In the genomic region with DNA sequence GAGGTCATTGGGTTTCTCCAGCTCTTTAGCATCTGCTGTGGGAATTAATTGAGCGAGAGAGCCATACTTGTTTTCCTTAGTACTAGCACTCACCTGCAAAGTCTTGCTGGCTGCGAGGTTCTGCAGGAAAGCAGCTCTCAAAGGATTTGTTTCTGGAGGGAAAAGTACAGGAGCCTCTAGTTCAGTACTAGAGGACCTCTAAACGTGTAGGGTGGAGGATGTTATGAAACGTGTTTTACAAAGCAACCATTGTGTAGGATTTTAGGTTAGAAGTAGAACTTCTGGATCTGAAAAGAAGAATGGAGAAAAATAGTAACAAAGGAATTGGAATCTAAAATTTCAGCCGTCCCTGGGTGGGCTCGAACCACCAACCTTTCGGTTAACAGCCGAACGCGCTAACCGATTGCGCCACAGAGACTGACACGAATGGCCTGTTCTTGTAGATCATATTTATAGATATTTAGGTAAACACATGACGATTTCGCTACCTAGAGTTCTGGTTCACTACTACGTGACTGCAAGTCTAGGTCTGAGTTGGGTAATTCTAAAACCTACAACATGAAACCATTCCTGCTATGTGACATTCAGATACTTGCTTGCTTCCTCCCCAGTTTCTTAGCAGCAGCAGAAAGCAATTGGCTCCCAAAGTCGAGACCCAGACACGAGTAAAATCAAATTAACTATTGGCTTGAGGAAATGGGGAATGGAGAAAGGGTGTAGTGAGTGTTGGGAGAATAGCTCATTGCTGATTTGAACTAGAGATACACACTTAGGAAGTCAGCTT, we compare ENCODE assay signal across 1 cellular context.
TF ChIP-seq lines count a peak whose summit lies in the region.

No MANE protein-coding gene starts in this region.

TF ChIP-seq in GM12878, 131 proteins besides CTCF, POLR2A, EP300 and RAD21 (continued from another document):
- no peak for TF ChIP-seq HDAC6 (IDR thresholded peaks at IDR 0.05; ENCODE audit: unreplicated experiment)
- TF ChIP-seq, protein P1, sequence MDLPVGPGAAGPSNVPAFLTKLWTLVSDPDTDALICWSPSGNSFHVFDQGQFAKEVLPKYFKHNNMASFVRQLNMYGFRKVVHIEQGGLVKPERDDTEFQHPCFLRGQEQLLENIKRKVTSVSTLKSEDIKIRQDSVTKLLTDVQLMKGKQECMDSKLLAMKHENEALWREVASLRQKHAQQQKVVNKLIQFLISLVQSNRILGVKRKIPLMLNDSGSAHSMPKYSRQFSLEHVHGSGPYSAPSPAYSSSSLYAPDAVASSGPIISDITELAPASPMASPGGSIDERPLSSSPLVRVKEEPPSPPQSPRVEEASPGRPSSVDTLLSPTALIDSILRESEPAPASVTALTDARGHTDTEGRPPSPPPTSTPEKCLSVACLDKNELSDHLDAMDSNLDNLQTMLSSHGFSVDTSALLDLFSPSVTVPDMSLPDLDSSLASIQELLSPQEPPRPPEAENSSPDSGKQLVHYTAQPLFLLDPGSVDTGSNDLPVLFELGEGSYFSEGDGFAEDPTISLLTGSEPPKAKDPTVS (IDR thresholded peaks at IDR 0.05; ENCODE audit: low read depth, low read length): no peak
- TF ChIP-seq CEBPB (IDR thresholded peaks at IDR 0.05; ENCODE audit: borderline replicate concordance in 1 of 2, low read depth in 2 of 2, low read length in 2 of 2): peak in 1 of 2 experiments; percentile 48; a peak in 1 of 4 replicates
- TF ChIP-seq, protein P2, sequence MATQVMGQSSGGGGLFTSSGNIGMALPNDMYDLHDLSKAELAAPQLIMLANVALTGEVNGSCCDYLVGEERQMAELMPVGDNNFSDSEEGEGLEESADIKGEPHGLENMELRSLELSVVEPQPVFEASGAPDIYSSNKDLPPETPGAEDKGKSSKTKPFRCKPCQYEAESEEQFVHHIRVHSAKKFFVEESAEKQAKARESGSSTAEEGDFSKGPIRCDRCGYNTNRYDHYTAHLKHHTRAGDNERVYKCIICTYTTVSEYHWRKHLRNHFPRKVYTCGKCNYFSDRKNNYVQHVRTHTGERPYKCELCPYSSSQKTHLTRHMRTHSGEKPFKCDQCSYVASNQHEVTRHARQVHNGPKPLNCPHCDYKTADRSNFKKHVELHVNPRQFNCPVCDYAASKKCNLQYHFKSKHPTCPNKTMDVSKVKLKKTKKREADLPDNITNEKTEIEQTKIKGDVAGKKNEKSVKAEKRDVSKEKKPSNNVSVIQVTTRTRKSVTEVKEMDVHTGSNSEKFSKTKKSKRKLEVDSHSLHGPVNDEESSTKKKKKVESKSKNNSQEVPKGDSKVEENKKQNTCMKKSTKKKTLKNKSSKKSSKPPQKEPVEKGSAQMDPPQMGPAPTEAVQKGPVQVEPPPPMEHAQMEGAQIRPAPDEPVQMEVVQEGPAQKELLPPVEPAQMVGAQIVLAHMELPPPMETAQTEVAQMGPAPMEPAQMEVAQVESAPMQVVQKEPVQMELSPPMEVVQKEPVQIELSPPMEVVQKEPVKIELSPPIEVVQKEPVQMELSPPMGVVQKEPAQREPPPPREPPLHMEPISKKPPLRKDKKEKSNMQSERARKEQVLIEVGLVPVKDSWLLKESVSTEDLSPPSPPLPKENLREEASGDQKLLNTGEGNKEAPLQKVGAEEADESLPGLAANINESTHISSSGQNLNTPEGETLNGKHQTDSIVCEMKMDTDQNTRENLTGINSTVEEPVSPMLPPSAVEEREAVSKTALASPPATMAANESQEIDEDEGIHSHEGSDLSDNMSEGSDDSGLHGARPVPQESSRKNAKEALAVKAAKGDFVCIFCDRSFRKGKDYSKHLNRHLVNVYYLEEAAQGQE (IDR thresholded peaks at IDR 0.05; ENCODE audit: low read depth, low read length): no peak
- 0 out of 2 replicates have a peak, but pooled peaks have one; percentile 51 for TF ChIP-seq SMARCA5 (IDR thresholded peaks at IDR 0.05)
- TF ChIP-seq NFIC (IDR thresholded peaks at IDR 0.05; ENCODE audit: low read depth, low read length): 0 out of 2 replicates have a peak, but pooled peaks have one; percentile 29
- no peak for TF ChIP-seq SUZ12 (IDR thresholded peaks at IDR 0.05; ENCODE audit: unreplicated experiment)
- TF ChIP-seq, protein P3, sequence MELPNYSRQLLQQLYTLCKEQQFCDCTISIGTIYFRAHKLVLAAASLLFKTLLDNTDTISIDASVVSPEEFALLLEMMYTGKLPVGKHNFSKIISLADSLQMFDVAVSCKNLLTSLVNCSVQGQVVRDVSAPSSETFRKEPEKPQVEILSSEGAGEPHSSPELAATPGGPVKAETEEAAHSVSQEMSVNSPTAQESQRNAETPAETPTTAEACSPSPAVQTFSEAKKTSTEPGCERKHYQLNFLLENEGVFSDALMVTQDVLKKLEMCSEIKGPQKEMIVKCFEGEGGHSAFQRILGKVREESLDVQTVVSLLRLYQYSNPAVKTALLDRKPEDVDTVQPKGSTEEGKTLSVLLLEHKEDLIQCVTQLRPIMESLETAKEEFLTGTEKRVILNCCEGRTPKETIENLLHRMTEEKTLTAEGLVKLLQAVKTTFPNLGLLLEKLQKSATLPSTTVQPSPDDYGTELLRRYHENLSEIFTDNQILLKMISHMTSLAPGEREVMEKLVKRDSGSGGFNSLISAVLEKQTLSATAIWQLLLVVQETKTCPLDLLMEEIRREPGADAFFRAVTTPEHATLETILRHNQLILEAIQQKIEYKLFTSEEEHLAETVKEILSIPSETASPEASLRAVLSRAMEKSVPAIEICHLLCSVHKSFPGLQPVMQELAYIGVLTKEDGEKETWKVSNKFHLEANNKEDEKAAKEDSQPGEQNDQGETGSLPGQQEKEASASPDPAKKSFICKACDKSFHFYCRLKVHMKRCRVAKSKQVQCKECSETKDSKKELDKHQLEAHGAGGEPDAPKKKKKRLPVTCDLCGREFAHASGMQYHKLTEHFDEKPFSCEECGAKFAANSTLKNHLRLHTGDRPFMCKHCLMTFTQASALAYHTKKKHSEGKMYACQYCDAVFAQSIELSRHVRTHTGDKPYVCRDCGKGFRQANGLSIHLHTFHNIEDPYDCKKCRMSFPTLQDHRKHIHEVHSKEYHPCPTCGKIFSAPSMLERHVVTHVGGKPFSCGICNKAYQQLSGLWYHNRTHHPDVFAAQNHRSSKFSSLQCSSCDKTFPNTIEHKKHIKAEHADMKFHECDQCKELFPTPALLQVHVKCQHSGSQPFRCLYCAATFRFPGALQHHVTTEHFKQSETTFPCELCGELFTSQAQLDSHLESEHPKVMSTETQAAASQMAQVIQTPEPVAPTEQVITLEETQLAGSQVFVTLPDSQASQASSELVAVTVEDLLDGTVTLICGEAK (IDR thresholded peaks at IDR 0.05; ENCODE audit: borderline replicate concordance): peak; percentile 69; the same call in 1 of the 2 replicates
- no peak for TF ChIP-seq POU2F2 (IDR thresholded peaks at IDR 0.05; ENCODE audit: borderline replicate concordance, low read depth, low read length)
- TF ChIP-seq HCFC1 (IDR thresholded peaks at IDR 0.05; ENCODE audit: low read length): no peak
- TF ChIP-seq, protein P4, sequence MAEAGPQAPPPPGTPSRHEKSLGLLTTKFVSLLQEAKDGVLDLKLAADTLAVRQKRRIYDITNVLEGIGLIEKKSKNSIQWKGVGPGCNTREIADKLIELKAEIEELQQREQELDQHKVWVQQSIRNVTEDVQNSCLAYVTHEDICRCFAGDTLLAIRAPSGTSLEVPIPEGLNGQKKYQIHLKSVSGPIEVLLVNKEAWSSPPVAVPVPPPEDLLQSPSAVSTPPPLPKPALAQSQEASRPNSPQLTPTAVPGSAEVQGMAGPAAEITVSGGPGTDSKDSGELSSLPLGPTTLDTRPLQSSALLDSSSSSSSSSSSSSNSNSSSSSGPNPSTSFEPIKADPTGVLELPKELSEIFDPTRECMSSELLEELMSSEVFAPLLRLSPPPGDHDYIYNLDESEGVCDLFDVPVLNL (IDR thresholded peaks at IDR 0.05; ENCODE audit: low read depth, low read length): no peak
- TF ChIP-seq EZH2 (IDR thresholded peaks at IDR 0.05; ENCODE audit: borderline replicate concordance, control insufficient read depth, low read depth, low read length): no peak
- TF ChIP-seq DPF2 (IDR thresholded peaks at IDR 0.05): 0 out of 2 replicates have a peak, but pooled peaks have one; percentile 23
- TF ChIP-seq SREBF2 (IDR thresholded peaks at IDR 0.05; ENCODE audit: low read length): peak; percentile 92
- TF ChIP-seq STAT3 (IDR thresholded peaks at IDR 0.05; ENCODE audit: low read depth, low read length): no peak
- TF ChIP-seq NR2F1 (conservative IDR thresholded peaks at IDR 0.05): 0 out of 2 replicates have a peak, but pooled peaks have one; percentile 35
- TF ChIP-seq SPI1 (IDR thresholded peaks at IDR 0.05; ENCODE audit: borderline replicate concordance, insufficient read depth, low read depth, low read length): no peak
- TF ChIP-seq, protein P5, sequence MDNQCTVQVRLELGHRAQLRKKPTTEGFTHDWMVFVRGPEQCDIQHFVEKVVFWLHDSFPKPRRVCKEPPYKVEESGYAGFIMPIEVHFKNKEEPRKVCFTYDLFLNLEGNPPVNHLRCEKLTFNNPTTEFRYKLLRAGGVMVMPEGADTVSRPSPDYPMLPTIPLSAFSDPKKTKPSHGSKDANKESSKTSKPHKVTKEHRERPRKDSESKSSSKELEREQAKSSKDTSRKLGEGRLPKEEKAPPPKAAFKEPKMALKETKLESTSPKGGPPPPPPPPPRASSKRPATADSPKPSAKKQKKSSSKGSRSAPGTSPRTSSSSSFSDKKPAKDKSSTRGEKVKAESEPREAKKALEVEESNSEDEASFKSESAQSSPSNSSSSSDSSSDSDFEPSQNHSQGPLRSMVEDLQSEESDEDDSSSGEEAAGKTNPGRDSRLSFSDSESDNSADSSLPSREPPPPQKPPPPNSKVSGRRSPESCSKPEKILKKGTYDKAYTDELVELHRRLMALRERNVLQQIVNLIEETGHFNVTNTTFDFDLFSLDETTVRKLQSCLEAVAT (IDR thresholded peaks at IDR 0.05): no peak
